ENCODE assay signal across 8 cellular contexts in genomic region chrX:102659790-102660757, GRCh38. TPM values are rescaled to one million over a fixed set of nuclear protein-coding genes. Genes with fewer than 3 reads are reported as not detected.
A peak's percentile ranks its signal among the peaks of the same experiment; 100 is the strongest.
DNase-seq lines count a peak whose midpoint lies in the region; ATAC-seq and TF ChIP-seq lines count a peak whose summit lies in the region.

No MANE protein-coding gene starts in this region.

- no peaks in the 10 kb centered on the region for H3K27me3 Mint-ChIP-seq in chondrocyte (ENCODE audit: low read depth)

- DNase-seq in GM10266 (ENCODE audit: extremely low spot score) (peak; percentile 61), NCI-H1694 treated with DMSO at 0.1 percent for 48 hours (lab: John Stamatoyannopoulos, UW) (peak; percentile 34), chondrocyte (ENCODE audit: low spot score) (no peak), kidney tubule cell (ENCODE audit: low spot score) (peak; percentile 59), SKM-1 treated with dmso at 0.1 percent for 144 hours (lab: John Stamatoyannopoulos, UW; ENCODE audit: unreplicated experiment) (no peak)
- DNase-seq in stimulated activated CD4-positive, alpha-beta T cell treated with anti-CD3 and anti-CD28 coated beads, Interleukin-15, amount 100 ng/mL, for 24 hours, result peak; percentile 88

- peak overlapping the region; percentile 82 for H3K27ac Mint-ChIP-seq in chondrocyte (ENCODE audit: unreplicated experiment)

- peaks cover 8% of the 10 kb centered on the region for H3K4me1 Mint-ChIP-seq in chondrocyte (ENCODE audit: low read depth)

- no peak for TF ChIP-seq CTCF in GM10266 (IDR thresholded peaks at IDR 0.05; ENCODE audit: control insufficient read depth, insufficient read depth, low read depth, missing control alignments)
- TF ChIP-seq CTCF in chondrocyte (IDR thresholded peaks at IDR 0.05), result no peak

- H3K36me3 Mint-ChIP-seq in chondrocyte (ENCODE audit: low read depth), result peaks cover 3% of the 10 kb centered on the region

- ATAC-seq in HG02588 (IDR thresholded peaks at IDR 0.05; ENCODE audit: unreplicated experiment), result peak; percentile 99
- ATAC-seq in activated CD4-positive, CD25-positive, alpha-beta regulatory T cell treated with anti-CD3 and anti-CD28 coated beads, Interleukin-2, amount 50 U/mL, for 24 hours, result peak; percentile 98 to 99

- peak overlapping the region; percentile 70 for H3K4me3 Mint-ChIP-seq in chondrocyte (ENCODE audit: unreplicated experiment)

- H3K9me3 Mint-ChIP-seq in chondrocyte (ENCODE audit: low read depth), result peaks cover 43% of the 10 kb centered on the region

RNA-seq across cellular contexts. Expression of gene GPRASP1, which starts 8.8 kb away (rescaled TPM):
- 2.1 to 3.6 TPM (median 2.2 TPM) in 3 replicates for total RNA-seq in chondrocyte

RNA-seq across cellular contexts. Expression of gene GPRASP2, which starts 52.2 kb away (rescaled TPM):
- total RNA-seq in chondrocyte, result 10.7 to 11.5 TPM (median 11.0 TPM) in 3 replicates

Comparison
In these comparisons a context has a peak if more than half of its experiments do, and no peak if none do; other contexts are left out.
1. DNase-seq: peak in GM10266 (single experiment), NCI-H1694 treated with DMSO at 0.1 percent for 48 hours (single experiment), kidney tubule cell (single experiment) and stimulated activated CD4-positive, alpha-beta T cell treated with anti-CD3 and anti-CD28 coated beads, Interleukin-15, amount 100 ng/mL, for 24 hours (single experiment); none in chondrocyte (single experiment) and SKM-1 treated with dmso at 0.1 percent for 144 hours (single experiment).